Comparison of ENCODE assay signal across 10 cellular contexts in genomic region chr19:55769632-55770031, GRCh38. TPM values are rescaled to one million over a fixed set of nuclear protein-coding genes. Genes with fewer than 3 reads are reported as not detected.
"Had no signal": no experiment of that assay in that cellular context is flagged by ENCODE, and none has a peak within 500 bp of the region (broad histone marks: within the 10 kb centered on the region; RNA-seq: fewer than 3 reads in every experiment).

No MANE protein-coding gene starts in this region.

RNA-seq across cellular contexts. Expression of gene RFPL4AL1, which starts 0.7 kb away (rescaled TPM):
- total RNA-seq: OCI-LY7, PC-3, PC-9, Peyer's patch, Right ventricle myocardium inferior, Right ventricle myocardium superior, RPMI7951, SJSA1, SK-MEL-5 had no signal
- polyA plus RNA-seq: SK-N-SH had no signal

RNA-seq across cellular contexts. Expression of gene RFPL4A, which starts 10.7 kb away (rescaled TPM):
- total RNA-seq: OCI-LY7, PC-3, PC-9, Right ventricle myocardium inferior, Right ventricle myocardium superior, SJSA1, SK-MEL-5 had no signal
- polyA plus RNA-seq: SK-N-SH had no signal

RNA-seq across cellular contexts. Expression of gene NLRP9, which starts 31.4 kb away (rescaled TPM):
- total RNA-seq: OCI-LY7, PC-3, PC-9, Peyer's patch, Right ventricle myocardium inferior, Right ventricle myocardium superior, RPMI7951, SJSA1, SK-MEL-5 had no signal
- polyA plus RNA-seq: SK-N-SH had no signal
